In genomic region chr5:178626484-178627258, GRCh38 we compare ENCODE assay signal across 1 cellular context.
TF ChIP-seq lines count a peak whose summit lies in the region.

CLK4 (minus strand) TSS chr5:178627050; CDS start chr5:178623416, 3,634 bp downstream.

TF ChIP-seq in HepG2, 621 proteins besides CTCF, POLR2A, EP300 and RAD21 (continued from another document and continues in another):
- TF ChIP-seq ISL2 (CRISPR knock-in tag; IDR thresholded peaks at IDR 0.05) (no peak; the same call in 1 of the 2 replicates), TAF15 (IDR thresholded peaks at IDR 0.05; ENCODE audit: low read depth, low read length, poor library complexity, severe bottlenecking) (no peak), ZNF329 (CRISPR knock-in tag; IDR thresholded peaks at IDR 0.05; ENCODE audit: low read depth) (0 out of 2 replicates have a peak, but pooled peaks have one; percentile 10), ZNF776 (CRISPR knock-in tag; IDR thresholded peaks at IDR 0.05) (no peak; the same call in 1 of the 2 replicates), THAP11 (CRISPR knock-in tag; IDR thresholded peaks at IDR 0.05) (peak; percentile 65), CERS6 (CRISPR knock-in tag; IDR thresholded peaks at IDR 0.05) (no peak), ATF7 (IDR thresholded peaks at IDR 0.05) (no peak), ATF7 (CRISPR knock-in tag; IDR thresholded peaks at IDR 0.05) (no peak), ZNF431 (CRISPR knock-in tag; IDR thresholded peaks at IDR 0.05; ENCODE audit: borderline replicate concordance, low read depth) (peak; percentile 30; the same call in 1 of the 2 replicates), MAX (IDR thresholded peaks at IDR 0.05) (peak; percentile 28; the same call in 1 of the 2 replicates), ZBTB33 (CRISPR knock-in tag; IDR thresholded peaks at IDR 0.05) (no peak), PRDM10 (CRISPR knock-in tag; IDR thresholded peaks at IDR 0.05; ENCODE audit: low read depth) (no peak), TFE3 (CRISPR knock-in tag; IDR thresholded peaks at IDR 0.05) (peak; percentile 24; the same call in 1 of the 2 replicates), ZNF570 (CRISPR knock-in tag; IDR thresholded peaks at IDR 0.05; ENCODE audit: borderline replicate concordance) (no peak), ZBTB3 (CRISPR knock-in tag; IDR thresholded peaks at IDR 0.05; ENCODE audit: borderline replicate concordance, low read depth) (no peak), ZXDC (CRISPR knock-in tag; IDR thresholded peaks at IDR 0.05) (no peak; the same call in 1 of the 2 replicates), ZNF7 (CRISPR knock-in tag; IDR thresholded peaks at IDR 0.05) (no peak), NPAS2 (CRISPR knock-in tag; IDR thresholded peaks at IDR 0.05; ENCODE audit: borderline replicate concordance) (no peak), MAFG (CRISPR knock-in tag; IDR thresholded peaks at IDR 0.05) (no peak), SP140L (CRISPR knock-in tag; IDR thresholded peaks at IDR 0.05; ENCODE audit: borderline replicate concordance) (no peak), ZNF280D (CRISPR knock-in tag; IDR thresholded peaks at IDR 0.05) (no peak), ZNF891 (CRISPR knock-in tag; IDR thresholded peaks at IDR 0.05) (peak; percentile 62; the same call in 1 of the 2 replicates), HNRNPK (IDR thresholded peaks at IDR 0.05; ENCODE audit: low read depth, low read length, poor library complexity, severe bottlenecking) (peak; percentile 99), ETV6 (CRISPR knock-in tag; conservative IDR thresholded peaks at IDR 0.05) (peak; percentile 45; the same call in 1 of the 2 replicates), ZBTB40 (IDR thresholded peaks at IDR 0.05) (no peak), ZBTB40 (CRISPR knock-in tag; IDR thresholded peaks at IDR 0.05) (peak; percentile 60; the same call in 1 of the 2 replicates), ZNF550 (CRISPR knock-in tag; IDR thresholded peaks at IDR 0.05; ENCODE audit: borderline replicate concordance) (0 out of 2 replicates have a peak, but pooled peaks have one; percentile 64), FOSL2 (CRISPR knock-in tag; IDR thresholded peaks at IDR 0.05) (peak; percentile 16), HOXD1 (CRISPR knock-in tag; IDR thresholded peaks at IDR 0.05) (0 out of 2 replicates have a peak, but pooled peaks have one; percentile 25), ZNF354B (CRISPR knock-in tag; IDR thresholded peaks at IDR 0.05) (0 out of 2 replicates have a peak, but pooled peaks have one; percentile 20)
